Comparison of ENCODE assay signal across 8 cellular contexts in the genomic region with DNA sequence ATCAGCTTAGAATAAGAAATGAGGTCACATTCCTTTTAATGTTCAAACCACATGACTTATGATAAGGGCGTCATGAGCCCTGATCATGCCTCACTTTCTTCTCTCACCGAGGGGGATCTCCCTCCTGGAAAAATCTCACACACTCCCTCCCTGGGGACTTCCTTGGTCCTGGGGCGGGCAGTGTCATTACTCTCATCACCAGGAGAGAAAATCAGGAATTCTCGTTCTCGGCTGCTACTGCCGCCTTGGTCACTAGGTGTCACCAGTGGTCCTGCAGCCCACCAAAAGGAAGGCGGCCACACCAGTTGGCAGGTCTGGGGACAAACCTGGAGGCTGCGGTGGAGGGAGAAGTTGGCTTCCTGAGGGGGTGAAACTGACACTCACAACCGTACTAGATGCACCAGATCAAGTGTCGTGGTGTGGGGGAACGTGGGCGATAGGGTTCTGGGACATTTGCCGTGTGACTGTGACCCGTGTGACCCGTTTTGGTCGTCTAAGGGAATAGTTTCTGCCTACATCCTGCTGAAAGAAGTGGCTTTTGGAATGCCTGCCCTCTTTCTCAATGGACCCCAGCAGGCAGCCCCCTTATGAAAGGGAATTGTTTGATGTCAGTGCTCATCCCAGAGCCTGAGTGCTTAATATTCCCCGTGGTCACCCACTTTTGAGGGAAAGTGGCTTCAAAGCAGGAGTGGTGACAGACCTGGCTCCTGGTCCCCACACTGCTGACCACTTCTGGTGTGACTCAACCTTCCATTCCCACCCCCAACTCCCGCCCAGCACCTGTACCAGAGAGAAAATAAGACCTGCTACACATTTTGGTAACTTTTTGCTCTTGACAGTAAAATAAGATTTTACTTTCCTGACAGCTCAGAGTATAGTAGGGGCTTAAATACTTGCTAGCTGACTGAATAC.
A peak's percentile ranks its signal among the peaks of the same experiment; 100 is the strongest.
DNase-seq lines count a peak whose midpoint lies in the region; ATAC-seq and TF ChIP-seq lines count a peak whose summit lies in the region.

No MANE protein-coding gene starts in this region.

- WGBS in HUES64: 11% methylated on average over 18 of the region's 18 CpGs

- peak; percentile 73 for ATAC-seq in GM21526 (IDR thresholded peaks at IDR 0.05; ENCODE audit: low FRiP score, unreplicated experiment)

- H3K4me3 ChIP-seq in DOHH2 (ENCODE audit: low read length) (no peak overlapping the region), HUES64 (ENCODE audit: low read length) (peak overlapping the region; percentile 24; the same call in 1 of the 2 replicates)

- H3K4me3 Mint-ChIP-seq in progenitor cell of endocrine pancreas (ENCODE audit: low read depth): no peak overlapping the region

- peak overlapping the region; percentile 38 for H3K4me2 ChIP-seq in DOHH2 (ENCODE audit: low read length)

- H3K36me3 ChIP-seq in DOHH2 (ENCODE audit: control insufficient read depth, low read length) (no peaks in the 10 kb centered on the region), HUES64 (ENCODE audit: insufficient read depth, low read length) (no peaks in the 10 kb centered on the region)

- H3K27me3 Mint-ChIP-seq in progenitor cell of endocrine pancreas: peaks cover 12% of the 10 kb centered on the region

- H3K4me1 Mint-ChIP-seq in progenitor cell of endocrine pancreas (ENCODE audit: low read depth): no peaks in the 10 kb centered on the region

- H3K4me1 ChIP-seq in DOHH2 (ENCODE audit: control insufficient read depth, low read length) (no peaks in the 10 kb centered on the region), HUES64 (ENCODE audit: insufficient read depth, low read length) (no peaks in the 10 kb centered on the region)

- H4K20me1 ChIP-seq in DOHH2 (ENCODE audit: control insufficient read depth, insufficient read depth, low read depth, low read length): no peaks in the 10 kb centered on the region

- H3K9me3 Mint-ChIP-seq in progenitor cell of endocrine pancreas (ENCODE audit: low read depth): no peaks in the 10 kb centered on the region

- CTCF ChIA-PET in RWPE1 (lab: Yijun Ruan, JAX): interaction anchor here (0.6 to 0.8 kb wide), 5 partner anchors 337 to 1414 kb away, joined by 3 to 5 read pairs (median 4); no protein-coding TSS in a partner anchor

- TF ChIP-seq CTCF in DOHH2 (IDR thresholded peaks at IDR 0.05; ENCODE audit: low read depth, low read length, poor library complexity, severe bottlenecking) (peak; percentile 87), RWPE1 (conservative IDR thresholded peaks at IDR 0.05; ENCODE audit: low read depth) (peak; percentile 98), progenitor cell of endocrine pancreas (IDR thresholded peaks at IDR 0.05; ENCODE audit: unreplicated experiment) (peak; percentile 80)

- H3K9ac ChIP-seq in HUES64 (ENCODE audit: low read depth, low read length): no peak overlapping the region

- H3K79me2 ChIP-seq in DOHH2 (ENCODE audit: control insufficient read depth, low read length): no peaks in the 10 kb centered on the region

- no peaks in the 10 kb centered on the region for H3K9me3 ChIP-seq in DOHH2 (ENCODE audit: control insufficient read depth, insufficient read depth, low read length)
- H3K9me3 ChIP-seq in HUES64 (ENCODE audit: insufficient read depth, low read depth, low read length): no peaks in the 10 kb centered on the region

- DNase-seq in RWPE1 (ENCODE audit: low spot score) (peak; percentile 63), cardiac septum (ENCODE audit: low spot score) (peak; percentile 71), progenitor cell of endocrine pancreas (ENCODE audit: low spot score, unreplicated experiment) (peak; percentile 50), GF-D8 (lab: John Stamatoyannopoulos, UW) (no peak)
- DNase-seq in activated naive CD8-positive, alpha-beta T cell treated with anti-CD3 and anti-CD28 coated beads, Interleukin-2, amount 50 U/mL, for 16 hours (ENCODE audit: low read depth, low spot score): peak; percentile 13

- no peaks in the 10 kb centered on the region for H3K36me3 Mint-ChIP-seq in progenitor cell of endocrine pancreas (ENCODE audit: insufficient read depth)

- POLR2A ChIA-PET in RWPE1 (lab: Yijun Ruan, JAX; ENCODE audit: low non-redundant PET): interaction anchor here (0.6 kb wide), 1 partner anchor 1187 kb away, joined by 3 read pairs; no protein-coding TSS in a partner anchor

- H3K27ac ChIP-seq in DOHH2 (ENCODE audit: low read depth, low read length) (no peak overlapping the region), HUES64 (ENCODE audit: low read depth, low read length) (no peak overlapping the region), RWPE1 (no peak overlapping the region)

- no peaks in the 10 kb centered on the region for H3K9me2 ChIP-seq in DOHH2 (replicated peaks; ENCODE audit: control insufficient read depth, low read length)

- no peaks in the 10 kb centered on the region for H3F3A ChIP-seq in DOHH2 (ENCODE audit: control insufficient read depth, insufficient read depth)

- H3K27ac Mint-ChIP-seq in progenitor cell of endocrine pancreas: no peak overlapping the region

- H3K27me3 ChIP-seq in DOHH2 (ENCODE audit: control insufficient read depth, low read length) (0 out of 2 replicates have a peak, but pooled peaks cover 4% of the 10 kb centered on the region), HUES64 (ENCODE audit: insufficient read depth, low read length) (no peaks in the 10 kb centered on the region; the same call in 1 of the 2 replicates)

- intact Hi-C loops in cardiac septum (cut with DNase I): no loop called here
